Comparison of ENCODE assay signal across 1 cellular context in the genomic region with DNA sequence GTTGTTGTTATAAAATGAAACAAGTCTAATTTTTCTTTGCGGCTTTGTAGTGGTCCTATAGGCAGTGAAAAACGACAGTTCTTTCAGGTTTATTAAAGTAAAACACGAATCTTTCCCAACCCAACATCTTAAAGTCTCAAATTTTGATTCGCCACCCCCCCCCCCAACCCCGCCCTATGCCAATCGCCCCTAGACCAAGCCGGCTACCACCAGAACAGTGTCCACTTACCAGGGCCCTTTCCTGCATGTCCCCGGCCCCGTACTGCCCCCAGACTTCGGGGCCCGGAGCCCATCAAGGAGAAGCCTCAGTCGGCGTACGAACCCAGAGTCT.
TF ChIP-seq lines count a peak whose summit lies in the region.

No MANE protein-coding gene starts in this region.

TF ChIP-seq in neural cell, 6 proteins besides CTCF, POLR2A, EP300 and RAD21 (continued from another document):
- TF ChIP-seq TAF1 (IDR thresholded peaks at IDR 0.05; ENCODE audit: low read depth), result no peak
